17 cellular contexts compared by ENCODE assay signal in the genomic region with DNA sequence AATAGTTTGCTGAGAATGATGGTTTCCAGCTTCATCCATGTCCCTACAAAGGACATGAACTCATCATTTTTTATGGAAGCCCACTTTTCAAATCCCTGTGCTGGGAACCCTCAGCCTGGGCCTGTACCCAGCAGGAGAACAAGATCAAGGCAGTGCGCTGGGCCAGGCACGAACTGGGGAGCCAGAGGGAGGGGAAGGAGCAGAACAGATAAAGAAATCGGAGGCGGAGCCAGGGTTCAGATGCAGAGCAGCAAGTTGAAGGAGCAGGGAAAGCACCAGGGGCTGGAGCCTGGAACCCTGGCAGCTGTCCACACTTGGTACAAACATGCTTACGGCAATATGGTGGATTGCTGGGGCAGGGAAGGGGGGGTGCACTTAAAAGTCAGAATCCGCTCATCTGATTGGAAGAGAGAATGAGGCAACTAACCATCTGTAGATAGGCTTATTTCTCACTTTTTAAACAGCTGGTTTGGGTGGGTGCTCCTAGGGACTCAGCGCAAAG.
DNase-seq lines count a peak whose midpoint lies in the region; ATAC-seq, FAIRE-seq and TF ChIP-seq lines count a peak whose summit lies in the region.
"Had no signal": no experiment of that assay in that cellular context is flagged by ENCODE, and none has a peak within 500 bp of the region (broad histone marks: within the 10 kb centered on the region; RNA-seq: fewer than 3 reads in every experiment).

No MANE protein-coding gene starts in this region.

- H4K20me1 ChIP-seq in GM23338 (replicated peaks; ENCODE audit: insufficient read depth) (no peaks in the 10 kb centered on the region), IMR-90 (ENCODE audit: insufficient read depth, low read length) (no peaks in the 10 kb centered on the region), astrocyte (ENCODE audit: insufficient read depth, low read length) (no peaks in the 10 kb centered on the region)

- H3K4me1 Mint-ChIP-seq in GM23338 (peaks cover 11% of the 10 kb centered on the region; the same call in 2 of the 3 replicates), astrocyte (ENCODE audit: low read depth, unreplicated experiment) (peaks cover 18% of the 10 kb centered on the region), neural crest cell (peaks cover 8% of the 10 kb centered on the region)
- H3K4me1 Mint-ChIP-seq in activated naive CD4-positive, alpha-beta T cell treated with anti-CD3 and anti-CD28 coated beads for 36 hours (ENCODE audit: low read depth), result no peaks in the 10 kb centered on the region

- H3F3A ChIP-seq in GM23338 (replicated peaks; ENCODE audit: low read depth), result no peaks in the 10 kb centered on the region

- H3K79me1 ChIP-seq in IMR-90 (ENCODE audit: low read depth in 1 of 2, low read length in 2 of 2), result no peaks in the 10 kb centered on the region

- H3K4me3 ChIP-seq in GM23338 (no peak overlapping the region), IMR-90 (ENCODE audit: insufficient read depth, low read depth, low read length) (no peak overlapping the region), astrocyte (ENCODE audit: insufficient read depth, low read depth, low read length) (no peak overlapping the region)
- H3K4me3 ChIP-seq: SJSA1 had no signal

- no peak for TF ChIP-seq CTCF in GM23338 (conservative IDR thresholded peaks at IDR 0.05; ENCODE audit: low read depth in 2 of 2)
- no peak for TF ChIP-seq CTCF in IMR-90 (conservative IDR thresholded peaks at IDR 0.05; ENCODE audit: low read depth, low read length)
- no peak for TF ChIP-seq CTCF in astrocyte (IDR thresholded peaks at IDR 0.05; ENCODE audit: insufficient read depth, low read depth, low read length)
- no peak for TF ChIP-seq CTCF in neural crest cell (conservative IDR thresholded peaks at IDR 0.05)

- H2BK20ac ChIP-seq in IMR-90 (ENCODE audit: low read depth, low read length), result no peak overlapping the region

- H3K36me3 ChIP-seq in GM23338 (ENCODE audit: insufficient read depth) (no peaks in the 10 kb centered on the region), IMR-90 (ENCODE audit: control insufficient read depth, insufficient read depth, low read length) (no peaks in the 10 kb centered on the region), astrocyte (ENCODE audit: insufficient read depth, low read length) (no peaks in the 10 kb centered on the region)
- H3K36me3 ChIP-seq: SJSA1 had no signal

- no peak overlapping the region; the same call in 1 of the 2 replicates for H3K27ac Mint-ChIP-seq in GM23338
- no peak overlapping the region for H3K27ac Mint-ChIP-seq in astrocyte (ENCODE audit: unreplicated experiment)
- H3K27ac Mint-ChIP-seq in neural crest cell (ENCODE audit: unreplicated experiment), result peak overlapping the region; percentile 75
- no peak overlapping the region for H3K27ac Mint-ChIP-seq in activated naive CD4-positive, alpha-beta T cell treated with anti-CD3 and anti-CD28 coated beads for 36 hours
- H3K27ac Mint-ChIP-seq: CD14-positive monocyte had no signal

- no peak overlapping the region for H3K23ac ChIP-seq in IMR-90 (ENCODE audit: low read depth, low read length)

- DNase-seq in GM23338 (ENCODE audit: low spot score) (peak; percentile 60), IMR-90 (no peak), astrocyte (ENCODE audit: low read depth) (no peak), neural crest cell (ENCODE audit: low read depth, low spot score) (no peak)
- no peak for DNase-seq in activated T-cell treated with anti-CD3 and anti-CD28 coated beads, Interleukin-2, amount 50 U/mL, for 48 hours
- DNase-seq in activated naive CD4-positive, alpha-beta T cell treated with anti-CD3 and anti-CD28 coated beads for 36 hours, result no peak
- DNase-seq: GDM1, HCEC 1CT, MM.1S, NCI-H1092, NCI-H1436 treated with DMSO at 0.1 percent for 48 hours, NCI-H2029, NCI-H446 treated with DMSO at 0.1 percent for 48 hours, PC-3 had no signal

- CTCF ChIA-PET in IMR-90 (lab: Yijun Ruan, JAX), result no interaction called here
- CTCF ChIA-PET in activated naive CD4-positive, alpha-beta T cell treated with anti-CD3 and anti-CD28 coated beads for 36 hours (lab: Charles Lee), result interaction anchor here (0.7 kb wide), 1 partner anchor 147 kb away, joined by 3 read pairs; no protein-coding TSS in a partner anchor

- no peak for TF ChIP-seq RAD21 in IMR-90 (IDR thresholded peaks at IDR 0.05; ENCODE audit: low read length)

- TF ChIP-seq POLR2A in IMR-90 (IDR thresholded peaks at IDR 0.05; ENCODE audit: low read depth, low read length), result no peak

- H4K8ac ChIP-seq in IMR-90 (ENCODE audit: low read depth in 2 of 2, low read length in 2 of 2), result no peak overlapping the region

- peaks cover 12% of the 10 kb centered on the region for H3K9me1 ChIP-seq in IMR-90 (ENCODE audit: insufficient read depth, low read length)

- no peak overlapping the region for H3K18ac ChIP-seq in IMR-90 (ENCODE audit: low read depth, low read length)

- H3K9me3 ChIP-seq in IMR-90 (ENCODE audit: control insufficient read depth, insufficient read depth, low read length), result no peaks in the 10 kb centered on the region
- H3K9me3 ChIP-seq in astrocyte (ENCODE audit: insufficient read depth, low read depth, low read length), result no peaks in the 10 kb centered on the region
- H3K9me3 ChIP-seq: SJSA1 had no signal

- BruUV-seq in IMR-90 (replicated peaks; lab: Mats Ljungman, UMichigan), result no TSS peak

- H3K14ac ChIP-seq in IMR-90 (replicated peaks; ENCODE audit: low read depth, low read length), result no peak overlapping the region

- no peak overlapping the region for H2BK5ac ChIP-seq in IMR-90 (ENCODE audit: low read depth, low read length, poor library complexity, severe bottlenecking)

- H2AK5ac ChIP-seq in IMR-90 (ENCODE audit: low read depth, low read length), result peak overlapping the region; percentile 62; the same call in 1 of the 2 replicates

- no peak for FAIRE-seq in astrocyte (lab: Jason Lieb, UNC)

- H3K27me3 ChIP-seq in GM23338 (ENCODE audit: insufficient read depth) (no peaks in the 10 kb centered on the region), IMR-90 (ENCODE audit: control insufficient read depth, insufficient read depth, low read length) (no peaks in the 10 kb centered on the region), astrocyte (ENCODE audit: insufficient read depth, low read length) (no peaks in the 10 kb centered on the region)
- H3K27me3 ChIP-seq: SJSA1 had no signal

- intact Hi-C loops in IMR-90 (cut with micrococcal nuclease), result no loop called here
- intact Hi-C loops in activated naive CD4-positive, alpha-beta T cell treated with anti-CD3 and anti-CD28 coated beads for 36 hours (cut with micrococcal nuclease), result no loop called here

- no peaks in the 10 kb centered on the region for H3K79me2 ChIP-seq in GM23338 (replicated peaks; ENCODE audit: insufficient read depth)
- no peaks in the 10 kb centered on the region for H3K79me2 ChIP-seq in astrocyte (ENCODE audit: insufficient read depth, low read length)

- peak overlapping the region; percentile 57 for H2BK120ac ChIP-seq in IMR-90 (ENCODE audit: low read depth, low read length)

- H2AFZ ChIP-seq in GM23338 (peak overlapping the region; percentile 91), IMR-90 (replicated peaks; ENCODE audit: low read length, poor library complexity) (no peak overlapping the region), astrocyte (ENCODE audit: low read depth, low read length) (no peak overlapping the region)

- WGBS in IMR-90 (ENCODE audit: extremely low coverage in 2 of 2, insufficient read length in 1 of 2), 2 experiments, result 85% methylated on average over 3 of the region's 7 CpGs; no CpG with 5 or more reads in 1 of the 2 experiments

- dilution Hi-C loops in IMR-90 (cut with HindIII; ENCODE audit: low sequenced_read_pairs, unreplicated experiment), result no loop called here

- H3K4me1 ChIP-seq in GM23338 (ENCODE audit: insufficient read depth), result 0 out of 2 replicates have a peak, but pooled peaks cover 3% of the 10 kb centered on the region
- peaks cover 7% of the 10 kb centered on the region for H3K4me1 ChIP-seq in IMR-90 (ENCODE audit: control insufficient read depth, insufficient read depth, low read length)
- peaks cover 16% of the 10 kb centered on the region for H3K4me1 ChIP-seq in astrocyte (ENCODE audit: insufficient read depth, low read length)

- H3K4me2 ChIP-seq in GM23338 (no peak overlapping the region), IMR-90 (ENCODE audit: low read depth, low read length) (no peak overlapping the region), astrocyte (ENCODE audit: low read length) (no peak overlapping the region)

- H3K9me3 Mint-ChIP-seq in GM23338 (no peaks in the 10 kb centered on the region), astrocyte (ENCODE audit: unreplicated experiment) (peaks cover 4% of the 10 kb centered on the region), neural crest cell (no peaks in the 10 kb centered on the region)
- H3K9me3 Mint-ChIP-seq in activated naive CD4-positive, alpha-beta T cell treated with anti-CD3 and anti-CD28 coated beads for 36 hours, result no peaks in the 10 kb centered on the region
- H3K9me3 Mint-ChIP-seq: CD14-positive monocyte had no signal

- peaks cover 4% of the 10 kb centered on the region; the same call in 1 of the 2 replicates for H3K9me2 ChIP-seq in GM23338 (ENCODE audit: insufficient read depth)

- H3K27ac ChIP-seq in GM23338 (ENCODE audit: low read depth) (no peak overlapping the region), IMR-90 (ENCODE audit: insufficient read depth, low read length) (no peak overlapping the region), astrocyte (ENCODE audit: low read depth, low read length) (no peak overlapping the region)
- H3K27ac ChIP-seq: SJSA1 had no signal

- H2AK9ac ChIP-seq in IMR-90 (replicated peaks; ENCODE audit: low read depth, low read length, poor library complexity), result no peak overlapping the region

- H4K5ac ChIP-seq in IMR-90 (ENCODE audit: low read depth, low read length), result no peak overlapping the region

- peak overlapping the region; percentile 29; the same call in 1 of the 2 replicates for H3K4ac ChIP-seq in IMR-90 (ENCODE audit: low read depth, low read length)

- in situ Hi-C loops in IMR-90 (cut with MboI; ENCODE audit: low sequenced_read_pairs), result no loop called here

- peaks cover 7% of the 10 kb centered on the region for H3K27me3 Mint-ChIP-seq in GM23338 (ENCODE audit: insufficient read depth, low read depth, poor library complexity)
- no peaks in the 10 kb centered on the region for H3K27me3 Mint-ChIP-seq in astrocyte (ENCODE audit: low read depth, unreplicated experiment)
- peaks cover 6% of the 10 kb centered on the region for H3K27me3 Mint-ChIP-seq in neural crest cell (ENCODE audit: low read depth)
- H3K27me3 Mint-ChIP-seq in activated naive CD4-positive, alpha-beta T cell treated with anti-CD3 and anti-CD28 coated beads for 36 hours (ENCODE audit: low read depth), result no peaks in the 10 kb centered on the region

- H3K36me3 Mint-ChIP-seq in GM23338 (ENCODE audit: low read depth), result no peaks in the 10 kb centered on the region
- peaks cover 2% of the 10 kb centered on the region for H3K36me3 Mint-ChIP-seq in astrocyte (ENCODE audit: low read depth, unreplicated experiment)
- no peaks in the 10 kb centered on the region for H3K36me3 Mint-ChIP-seq in neural crest cell (ENCODE audit: low read depth)
- no peaks in the 10 kb centered on the region for H3K36me3 Mint-ChIP-seq in activated naive CD4-positive, alpha-beta T cell treated with anti-CD3 and anti-CD28 coated beads for 36 hours (ENCODE audit: low read depth)
- H3K36me3 Mint-ChIP-seq: CD14-positive monocyte had no signal

- ATAC-seq in GM23338 (peak; percentile 70), IMR-90 (ENCODE audit: low read depth) (no peak), HG02938 (IDR thresholded peaks at IDR 0.05; ENCODE audit: unreplicated experiment) (no peak)
- ATAC-seq: PC-3 had no signal

- H4K91ac ChIP-seq in IMR-90 (ENCODE audit: insufficient read depth, low read depth, low read length), result no peak overlapping the region; the same call in 1 of the 2 replicates

- H2BK15ac ChIP-seq in IMR-90 (ENCODE audit: low read depth, low read length), result peak overlapping the region; percentile 66; the same call in 1 of the 3 replicates

- H3K9ac ChIP-seq in IMR-90 (ENCODE audit: low read depth, low read length) (no peak overlapping the region), astrocyte (ENCODE audit: low read length) (no peak overlapping the region)

- H3K56ac ChIP-seq in IMR-90 (ENCODE audit: extremely low read depth, insufficient read depth, low read length), result no peak overlapping the region

- H3K4me3 Mint-ChIP-seq in GM23338, result no peak overlapping the region
- peak overlapping the region; percentile 61 for H3K4me3 Mint-ChIP-seq in astrocyte (ENCODE audit: unreplicated experiment)
- no peak overlapping the region for H3K4me3 Mint-ChIP-seq in neural crest cell
- H3K4me3 Mint-ChIP-seq in activated naive CD4-positive, alpha-beta T cell treated with anti-CD3 and anti-CD28 coated beads for 36 hours, result no peak overlapping the region
- H3K4me3 Mint-ChIP-seq: CD14-positive monocyte had no signal

- POLR2A ChIA-PET in IMR-90 (lab: Charles Lee; ENCODE audit: unreplicated experiment), result no interaction called here
